8 cellular contexts compared by ENCODE assay signal in the genomic region with DNA sequence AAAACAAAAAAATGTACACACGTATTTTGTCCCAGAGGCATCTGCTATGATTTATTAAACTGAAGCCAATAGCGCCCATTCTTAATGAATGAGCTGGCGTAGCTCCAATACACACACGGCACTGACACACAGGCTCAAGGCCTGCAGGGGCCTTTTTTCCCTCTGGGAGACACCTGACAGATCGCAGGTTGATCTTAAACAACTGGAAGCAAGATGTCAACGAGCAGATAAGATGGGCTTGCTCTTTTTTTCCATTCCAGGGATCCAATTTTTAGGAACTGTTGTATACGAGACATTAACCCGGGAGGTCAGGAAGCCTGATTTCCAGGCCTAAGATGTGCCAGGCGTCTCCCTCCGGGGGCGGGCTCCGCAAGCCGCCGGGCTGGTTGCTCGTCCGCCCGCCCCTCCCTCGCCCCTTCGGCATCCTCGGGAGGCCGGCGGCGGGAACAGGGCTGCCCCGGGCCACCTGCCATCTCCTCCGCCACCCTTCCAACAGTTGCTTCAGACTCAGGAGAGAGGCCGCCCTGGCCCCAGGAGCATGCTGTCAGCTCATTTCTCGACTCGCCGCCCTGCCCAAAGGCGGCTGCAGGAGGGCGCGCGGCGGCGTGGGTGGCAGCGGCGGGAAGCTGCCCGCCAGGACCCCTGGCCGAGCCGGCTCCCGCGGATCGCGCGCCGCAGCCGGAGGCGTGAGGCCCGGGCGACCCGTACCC. TPM values are rescaled to one million over a fixed set of nuclear protein-coding genes. Genes with fewer than 3 reads are reported as not detected.
A peak's percentile ranks its signal among the peaks of the same experiment; 100 is the strongest.
DNase-seq lines count a peak whose midpoint lies in the region; ATAC-seq and TF ChIP-seq lines count a peak whose summit lies in the region.

No MANE protein-coding gene starts in this region.

- no peaks in the 10 kb centered on the region for H3K36me3 Mint-ChIP-seq in mesothelial cell of epicardium
- H3K36me3 Mint-ChIP-seq in stimulated activated naive B cell treated with anti-CD40 and anti-IgM and Interleukin-4, amounts not matched to agents 10 μg/mL and 1 μg/mL and 100 μg/mL, for 72 hours = peaks cover 14 to 31% of the 10 kb centered on the region in 2 donors

- no peak for TF ChIP-seq CTCF in mesothelial cell of epicardium (IDR thresholded peaks at IDR 0.05; ENCODE audit: unreplicated experiment)

- peak overlapping the region; percentile 80 for H3K4me3 Mint-ChIP-seq in mesothelial cell of epicardium
- peak overlapping the region; percentile 96 to 100 for H3K4me3 Mint-ChIP-seq in stimulated activated naive B cell treated with anti-CD40 and anti-IgM and Interleukin-4, amounts not matched to agents 10 μg/mL and 1 μg/mL and 100 μg/mL, for 72 hours

- peak; percentile 9 for ATAC-seq in HG02852 (IDR thresholded peaks at IDR 0.05; ENCODE audit: unreplicated experiment)
- ATAC-seq in stimulated activated naive B cell treated with anti-CD40 and anti-IgM and Interleukin-4, amounts not matched to agents 10 μg/mL and 1 μg/mL and 100 μg/mL, for 72 hours (replicated peaks) = peak; percentile 5 to 6

- peaks cover 28% of the 10 kb centered on the region for H3K4me1 Mint-ChIP-seq in mesothelial cell of epicardium
- H3K4me1 Mint-ChIP-seq in stimulated activated naive B cell treated with anti-CD40 and anti-IgM and Interleukin-4, amounts not matched to agents 10 μg/mL and 1 μg/mL and 100 μg/mL, for 72 hours = peaks cover 24 to 28% of the 10 kb centered on the region in 2 donors

- no peaks in the 10 kb centered on the region for H3K27me3 Mint-ChIP-seq in mesothelial cell of epicardium (ENCODE audit: low read depth)
- no peaks in the 10 kb centered on the region for H3K27me3 Mint-ChIP-seq in stimulated activated naive B cell treated with anti-CD40 and anti-IgM and Interleukin-4, amounts not matched to agents 10 μg/mL and 1 μg/mL and 100 μg/mL, for 72 hours

- H3K27ac Mint-ChIP-seq in mesothelial cell of epicardium = peak overlapping the region; percentile 86
- H3K27ac Mint-ChIP-seq in stimulated activated naive B cell treated with anti-CD40 and anti-IgM and Interleukin-4, amounts not matched to agents 10 μg/mL and 1 μg/mL and 100 μg/mL, for 72 hours = peak overlapping the region; percentile 99

- H3K9me3 Mint-ChIP-seq in mesothelial cell of epicardium = no peaks in the 10 kb centered on the region
- H3K9me3 Mint-ChIP-seq in stimulated activated naive B cell treated with anti-CD40 and anti-IgM and Interleukin-4, amounts not matched to agents 10 μg/mL and 1 μg/mL and 100 μg/mL, for 72 hours = no peaks in the 10 kb centered on the region

- peak; percentile 36 to 85 (median 83) for DNase-seq in NCI-H1417 (lab: John Stamatoyannopoulos, UW)
- no peak for DNase-seq in NCI-H1417 treated with DMSO at 0.1 percent for 48 hours (lab: John Stamatoyannopoulos, UW)
- peak; percentile 10 to 32 for DNase-seq in NCI-H1930 (lab: John Stamatoyannopoulos, UW)
- peak; percentile 10 to 28 for DNase-seq in activated CD4-positive, alpha-beta T cell treated with anti-CD3 and anti-CD28 coated beads for 4 hours
- peak; percentile 19 for DNase-seq in effector CD4-positive, alpha-beta T cell
- peak; percentile 19 to 56 for DNase-seq in mesothelial cell of epicardium (ENCODE audit: low spot score in 2 of 2, unreplicated experiment in 2 of 2)
- no peak for DNase-seq in stimulated activated naive B cell treated with anti-CD40 and anti-IgM and Interleukin-4, amounts not matched to agents 10 μg/mL and 1 μg/mL and 100 μg/mL, for 72 hours

RNA-seq across cellular contexts. Expression of a gene that starts 0.7 kb away (rescaled TPM):
- 15.5 to 16.2 TPM (median 15.6 TPM) in 3 replicates for total RNA-seq in mesothelial cell of epicardium

RNA-seq across cellular contexts. Expression of a gene that starts 1.0 kb away (rescaled TPM):
- 10.2 to 11.0 TPM (median 10.6 TPM) in 3 replicates for total RNA-seq in mesothelial cell of epicardium

Comparison
In these comparisons a context has a peak if more than half of its experiments do, and no peak if none do; other contexts are left out.
1. DNase-seq: peak in NCI-H1417 (3 of 3), NCI-H1930 (2 of 2), activated CD4-positive, alpha-beta T cell treated with anti-CD3 and anti-CD28 coated beads for 4 hours (2 of 2), effector CD4-positive, alpha-beta T cell (single experiment) and mesothelial cell of epicardium (2 of 2); none in NCI-H1417 treated with DMSO at 0.1 percent for 48 hours (single experiment) and stimulated activated naive B cell treated with anti-CD40 and anti-IgM and Interleukin-4, amounts not matched to agents 10 μg/mL and 1 μg/mL and 100 μg/mL, for 72 hours (single experiment).